25 cellular contexts compared by ENCODE assay signal in the genomic region with DNA sequence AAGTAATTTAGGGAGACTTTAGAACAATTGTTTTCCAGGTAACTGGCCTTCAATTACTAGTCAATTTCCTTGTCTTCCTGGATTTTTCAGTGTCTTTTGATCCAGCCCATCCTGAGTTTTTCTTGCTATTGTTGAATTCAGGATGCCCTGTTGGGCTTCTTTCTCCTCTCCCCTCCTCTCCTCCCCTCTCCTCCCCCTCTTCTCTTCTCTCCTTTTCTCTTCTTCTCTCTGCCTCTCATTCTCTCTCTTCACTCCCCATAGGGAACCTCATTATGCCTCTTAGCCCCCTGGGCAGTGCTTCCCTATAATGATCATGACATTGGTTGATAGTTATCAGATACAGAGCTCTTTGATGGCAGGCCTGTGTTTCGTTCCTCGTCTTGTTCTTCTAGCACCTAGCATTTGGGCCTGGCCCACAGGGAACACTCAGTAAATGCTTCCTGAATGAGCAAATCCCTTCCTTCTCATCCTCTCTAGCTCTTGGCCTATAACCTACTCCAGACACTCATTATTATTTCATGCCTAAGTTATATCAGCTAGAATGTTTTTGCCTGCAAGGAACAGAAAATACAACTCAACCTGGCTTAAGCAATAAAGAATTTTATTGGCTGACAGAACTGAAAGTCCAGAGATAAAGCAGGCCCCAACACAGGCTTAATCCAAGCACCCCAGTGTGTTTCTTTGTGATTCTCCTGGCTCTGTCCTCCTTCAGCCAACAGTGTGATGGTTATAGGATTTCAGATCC. TPM values are rescaled to one million over a fixed set of nuclear protein-coding genes. Genes with fewer than 3 reads are reported as not detected.
DNase-seq lines count a peak whose midpoint lies in the region; ATAC-seq and TF ChIP-seq lines count a peak whose summit lies in the region.
"Had no signal": no experiment of that assay in that cellular context is flagged by ENCODE, and none has a peak within 500 bp of the region (broad histone marks: within the 10 kb centered on the region; RNA-seq: fewer than 3 reads in every experiment).

No MANE protein-coding gene starts in this region.

- H3K4me3 ChIP-seq in SK-N-SH (ENCODE audit: low read depth in 2 of 2, low read length in 1 of 2) = no peak overlapping the region
- no peak overlapping the region for H3K4me3 ChIP-seq in fibroblast of mammary gland (ENCODE audit: control insufficient read depth, low read depth, low read length)
- H3K4me3 ChIP-seq in muscle layer of duodenum (ENCODE audit: low read depth in 1 of 2, low read length in 2 of 2) = no peak overlapping the region
- no peak overlapping the region for H3K4me3 ChIP-seq in mammary epithelial cell (replicated peaks in 1 of 3; ENCODE audit: insufficient read depth in 1 of 3, low read depth in 2 of 3, low read length in 3 of 3)
- H3K4me3 ChIP-seq: Peyer's patch, suprapubic skin had no signal

- WGBS in SK-N-SH (ENCODE audit: low lambda C conversion rate) = 73% methylated on average over 2 of the region's 2 CpGs
- WGBS in mammary epithelial cell (ENCODE audit: low coverage, missing lambda C conversion rate) = 52% methylated on average over 2 of the region's 2 CpGs

- no TSS peak for BruUV-seq in mammary epithelial cell (replicated peaks; lab: Mats Ljungman, UMichigan)

- H3K9me3 ChIP-seq in SK-N-SH (no peaks in the 10 kb centered on the region), muscle layer of duodenum (ENCODE audit: control insufficient read depth in 1 of 2, low read length in 2 of 2) (no peaks in the 10 kb centered on the region), mammary epithelial cell (replicated peaks; ENCODE audit: insufficient read depth, low read length) (no peaks in the 10 kb centered on the region)
- H3K9me3 ChIP-seq: Peyer's patch, suprapubic skin had no signal

- no peaks in the 10 kb centered on the region for H3K9me2 ChIP-seq in SK-N-SH

- H4K20me1 ChIP-seq in SK-N-SH (ENCODE audit: insufficient read depth) (no peaks in the 10 kb centered on the region), mammary epithelial cell (ENCODE audit: insufficient read depth, low read length) (no peaks in the 10 kb centered on the region)

- in situ Hi-C loops in mammary epithelial cell (cut with MboI; ENCODE audit: low sequenced_read_pairs in 2 of 2) = no loop called here

- CTCF ChIA-PET in SK-N-SH (lab: Yijun Ruan, JAX) (no interaction called here), mammary epithelial cell (lab: Charles Lee; ENCODE audit: low non-redundant PET) (no interaction called here)

- no peak overlapping the region for H3K4me2 ChIP-seq in SK-N-SH
- H3K4me2 ChIP-seq in mammary epithelial cell (ENCODE audit: insufficient read depth, low read depth, low read length) = no peak overlapping the region

- H2AFZ ChIP-seq in SK-N-SH (ENCODE audit: low read depth) (no peak overlapping the region), mammary epithelial cell (ENCODE audit: low read depth, low read length) (no peak overlapping the region)

- TF ChIP-seq EP300 in SK-N-SH (IDR thresholded peaks at IDR 0.05; ENCODE audit: borderline replicate concordance in 1 of 2, low read depth in 1 of 2, low read length in 1 of 2) = no peak

- H3K9ac ChIP-seq in SK-N-SH (no peak overlapping the region), mammary epithelial cell (ENCODE audit: insufficient read depth, low read length) (no peak overlapping the region)

- H3F3A ChIP-seq in SK-N-SH (replicated peaks; ENCODE audit: insufficient read depth) = no peaks in the 10 kb centered on the region

- intact Hi-C loops in mammary epithelial cell (cut with micrococcal nuclease) = no loop called here

- H3K79me2 ChIP-seq in SK-N-SH (ENCODE audit: insufficient read depth) (no peaks in the 10 kb centered on the region), mammary epithelial cell (ENCODE audit: insufficient read depth, low read length) (no peaks in the 10 kb centered on the region)

- H3K27me3 ChIP-seq in SK-N-SH (ENCODE audit: insufficient read depth) (no peaks in the 10 kb centered on the region), muscle layer of duodenum (ENCODE audit: low read depth, low read length) (no peaks in the 10 kb centered on the region), mammary epithelial cell (ENCODE audit: insufficient read depth, low read length) (no peaks in the 10 kb centered on the region)
- H3K27me3 ChIP-seq: Peyer's patch, suprapubic skin had no signal

- POLR2A ChIA-PET in SK-N-SH (lab: Yijun Ruan, JAX) = no interaction called here

- DNase-seq in SK-N-SH (no peak), fibroblast of mammary gland (ENCODE audit: low read depth) (peak; percentile 48), mammary epithelial cell (no peak)
- no peak for DNase-seq in activated naive CD4-positive, alpha-beta T cell (lab: John Stamatoyannopoulos, UW)
- DNase-seq: activated CD4-positive, alpha-beta T cell treated with anti-CD3 and anti-CD28 coated beads, Interleukin-2, amount 10 ng/mL, durations not matched to agents 24 days and 14 days; activated CD8-positive, alpha-beta memory T cell treated with anti-CD3 and anti-CD28 coated beads, Interleukin-2, amount 10 ng/mL, durations not matched to agents 7 days and 5 days; AML-193; CD8-positive, alpha-beta T cell; effector CD4-positive, alpha-beta T cell; left cardiac atrium; midbrain; NCI-H1105 treated with DMSO at 0.1 percent for 48 hours; NCI-H2107; NCI-H524; Peyer's patch; posterior cingulate gyrus had no signal

- ATAC-seq in SK-N-SH treated with all-trans-retinoic acid at 6 μM for 48 hours (no peak; the same call in 2 of the 3 replicates), GM19328 (IDR thresholded peaks at IDR 0.05; ENCODE audit: unreplicated experiment) (no peak), GM18520 (IDR thresholded peaks at IDR 0.05; ENCODE audit: unreplicated experiment) (no peak)
- ATAC-seq: activated CD8-positive, alpha-beta memory T cell treated with anti-CD3 and anti-CD28 coated beads, Interleukin-2, amount 10 ng/mL, durations not matched to agents 7 days and 5 days; activated naive CD4-positive, alpha-beta T cell treated with anti-CD3 and anti-CD28 coated beads, Interleukin-2, amount 50 U/mL, for 72 hours; CD8-positive, alpha-beta T cell; esophagus mucosa had no signal

- H3K36me3 ChIP-seq in SK-N-SH (replicated peaks in 1 of 2; ENCODE audit: control insufficient read depth in 1 of 2, insufficient read depth in 2 of 2, low read length in 1 of 2) = no peaks in the 10 kb centered on the region
- H3K36me3 ChIP-seq in muscle layer of duodenum (ENCODE audit: control insufficient read depth in 1 of 2, insufficient read depth in 2 of 2, low read length in 2 of 2) = no peaks in the 10 kb centered on the region
- no peaks in the 10 kb centered on the region for H3K36me3 ChIP-seq in mammary epithelial cell (ENCODE audit: insufficient read depth, low read length)
- H3K36me3 ChIP-seq: Peyer's patch, suprapubic skin had no signal

- H3K27ac ChIP-seq in SK-N-SH (ENCODE audit: low read depth in 2 of 2, low read length in 1 of 2) (peak overlapping the region in 1 of 2 experiments; percentile 73; a peak in 2 of 4 replicates), muscle layer of duodenum (ENCODE audit: low read length) (peak overlapping the region; percentile 73), mammary epithelial cell (ENCODE audit: insufficient read depth, low read depth, low read length) (no peak overlapping the region)
- H3K27ac ChIP-seq: 22Rv1, suprapubic skin had no signal

- TF ChIP-seq CTCF in SK-N-SH (IDR thresholded peaks at IDR 0.05) (no peak), fibroblast of mammary gland (conservative IDR thresholded peaks at IDR 0.05; ENCODE audit: control insufficient read depth, insufficient read depth, low read depth, low read length) (no peak), mammary epithelial cell (conservative IDR thresholded peaks at IDR 0.05 in 1 of 2, IDR thresholded peaks at IDR 0.05 in 1 of 2; ENCODE audit: extremely low read depth in 1 of 2, insufficient read depth in 1 of 2, low read depth in 1 of 2, low read length in 2 of 2) (no peak)

- TF ChIP-seq RAD21 in SK-N-SH (IDR thresholded peaks at IDR 0.05; ENCODE audit: low read length) = no peak

- H3K4me1 ChIP-seq in SK-N-SH (ENCODE audit: control insufficient read depth in 1 of 2, insufficient read depth in 2 of 2, low read depth in 1 of 2, low read length in 1 of 2) = peaks cover 8 to 15% of the 10 kb centered on the region in 2 experiments; a peak in 3 of 4 replicates
- H3K4me1 ChIP-seq in muscle layer of duodenum (ENCODE audit: control insufficient read depth in 1 of 2, insufficient read depth in 2 of 2, low read length in 2 of 2) = peaks cover 0 to 8% of the 10 kb centered on the region in 2 donors
- no peaks in the 10 kb centered on the region for H3K4me1 ChIP-seq in mammary epithelial cell (ENCODE audit: insufficient read depth, low read length)

- dilution Hi-C loops in mammary epithelial cell (cut with HindIII; ENCODE audit: low sequenced_read_pairs) = no loop called here

TF ChIP-seq in SK-N-SH, 30 proteins besides CTCF, POLR2A, EP300 and RAD21 (continues in another document):
- TF ChIP-seq FOSL2 (IDR thresholded peaks at IDR 0.05; ENCODE audit: borderline replicate concordance, low read depth) (no peak), GATA2 (CRISPR knock-in tag; IDR thresholded peaks at IDR 0.05) (peak; percentile 55)

TF ChIP-seq in SK-N-SH treated with all-trans-retinoic acid at 6 μM for 48 hours, 23 proteins besides CTCF, POLR2A, EP300 and RAD21 (continues in another document):
- no peak for TF ChIP-seq ZNF8 (CRISPR knock-in tag; IDR thresholded peaks at IDR 0.05)

RNA-seq across cellular contexts. Expression of a gene that starts 56.8 kb away (rescaled TPM):
- 0.74 and 0.75 TPM in 2 replicates for polyA plus RNA-seq in SK-N-SH (2012; rRNA removed)
- polyA plus RNA-seq in SK-N-SH (2012; cell fraction: cytosol; rRNA removed) = 0.20 and 0.31 TPM in 2 replicates
- 1.8 and 2.6 TPM in 2 replicates for polyA plus RNA-seq in SK-N-SH (2012; cell fraction: nucleus; rRNA removed)
- total RNA-seq in mammary epithelial cell = under 1 TPM in 1 of 2 donors, not detected in 1; under 0.01 TPM
- not detected for polyA plus RNA-seq in mammary epithelial cell
- not detected for polyA minus RNA-seq in mammary epithelial cell
- total RNA-seq: activated CD4-positive, alpha-beta T cell treated with anti-CD3 and anti-CD28 coated beads, Interleukin-2, amount 10 ng/mL, durations not matched to agents 24 days and 14 days; activated CD8-positive, alpha-beta memory T cell treated with anti-CD3 and anti-CD28 coated beads, Interleukin-2, amount 10 ng/mL, durations not matched to agents 7 days and 5 days; activated naive CD4-positive, alpha-beta T cell treated with anti-CD3 and anti-CD28 coated beads, Interleukin-2, amount 50 U/mL, for 72 hours; CD8-positive, alpha-beta T cell; G401 had no signal
